Comparison of ENCODE assay signal across 23 cellular contexts in genomic region chr13:89755729-89756492, GRCh38.
DNase-seq lines count a peak whose midpoint lies in the region; ATAC-seq, FAIRE-seq and TF ChIP-seq lines count a peak whose summit lies in the region.
"Had no signal": no experiment of that assay in that cellular context is flagged by ENCODE, and none has a peak within 500 bp of the region (broad histone marks: within the 10 kb centered on the region; RNA-seq: fewer than 3 reads in every experiment).

No MANE protein-coding gene starts in this region.

- CTCF ChIA-PET in K562 (lab: Yijun Ruan, JAX; ENCODE audit: low intra/inter-chr PET ratio) = no interaction called here

- ATAC-seq in GM21619 (IDR thresholded peaks at IDR 0.05; ENCODE audit: unreplicated experiment) = peak; percentile 56
- no peak for ATAC-seq in K562
- ATAC-seq: left colon, PC-3 had no signal

- FAIRE-seq in K562 (lab: Jason Lieb, UNC) = no peak

- H3K79me2 ChIP-seq in K562 (ENCODE audit: control insufficient read depth, insufficient read depth, low read length) = no peaks in the 10 kb centered on the region

- no peaks in the 10 kb centered on the region for H3K36me3 ChIP-seq in K562 (ENCODE audit: control insufficient read depth, insufficient read depth, low read length)
- H3K36me3 ChIP-seq: adrenal gland, HAP-1, SJSA1, tibial nerve had no signal

- no peak for TF ChIP-seq RAD21 in K562 (CRISPR knock-in tag; conservative IDR thresholded peaks at IDR 0.05 in 1 of 2, IDR thresholded peaks at IDR 0.05 in 1 of 2)

- intact Hi-C loops in K562 (cut with micrococcal nuclease) = no loop called here

- POLR2A ChIA-PET in K562 (lab: Yijun Ruan, JAX) = no interaction called here

- no peak for TF ChIP-seq POLR2A in K562 (conservative IDR thresholded peaks at IDR 0.05)

- WGBS in K562 (ENCODE audit: insufficient coverage, low coverage, missing lambda C conversion rate) = 0% methylated on average over 2 of the region's 2 CpGs

- no peaks in the 10 kb centered on the region for H4K20me1 ChIP-seq in K562 (replicated peaks; ENCODE audit: control insufficient read depth, insufficient read depth, low read length)

- BruUV-seq in K562 (replicated peaks; lab: Mats Ljungman, UMichigan) = no TSS peak

- H3K27ac ChIP-seq in K562 (ENCODE audit: extremely low read depth, low read depth, low read length) = no peak overlapping the region
- H3K27ac ChIP-seq: adrenal gland, coronary artery, SJSA1, tibial nerve had no signal

- H3K27me3 ChIP-seq in K562 (ENCODE audit: control insufficient read depth in 2 of 2, insufficient read depth in 2 of 2, low read length in 2 of 2) = no peaks in the 10 kb centered on the region
- H3K27me3 ChIP-seq: adrenal gland, SJSA1, tibial nerve had no signal

- no peak overlapping the region for H3K4me3 ChIP-seq in K562
- H3K4me3 ChIP-seq: adrenal gland, coronary artery, HAP-1, SJSA1, tibial nerve had no signal

- no peaks in the 10 kb centered on the region for H3K4me1 ChIP-seq in K562 (replicated peaks in 1 of 2; ENCODE audit: control insufficient read depth in 2 of 2, insufficient read depth in 2 of 2, low read length in 2 of 2)
- H3K4me1 ChIP-seq: adrenal gland, HAP-1, SJSA1, tibial nerve had no signal

- no peak overlapping the region for H2AFZ ChIP-seq in K562 (ENCODE audit: low read depth, low read length)

- in situ Hi-C loops in K562 (cut with MboI) = no loop called here

- peak; percentile 62 for DNase-seq in HT1080 (ENCODE audit: low read depth)
- DNase-seq in NOMO-1 treated with DMSO at 0.1 percent for 48 hours (lab: John Stamatoyannopoulos, UW; ENCODE audit: unreplicated experiment) = peak; percentile 89
- no peak for DNase-seq in K562 (ENCODE audit: extremely low read depth in 1 of 4, low spot score in 3 of 4)
- DNase-seq in pons (ENCODE audit: low spot score) = no peak
- no peak for DNase-seq in stimulated activated CD4-positive, alpha-beta T cell treated with anti-CD3 and anti-CD28 coated beads, Interleukin-2, amount 100 ng/mL, for 24 hours
- no peak for DNase-seq in SK-N-DZ (ENCODE audit: low spot score)
- DNase-seq: activated CD4-positive, alpha-beta memory T cell treated with anti-CD3 and anti-CD28 coated beads, Interleukin-2, amount 10 ng/mL, durations not matched to agents 7 days and 5 days; activated CD4-positive, CD25-positive, alpha-beta regulatory T cell; activated T-cell treated with anti-CD3 and anti-CD28 coated beads for 4 hours; adrenal gland; CD4-positive, alpha-beta T cell; DMS 273 treated with DMSO at 0.1 percent for 48 hours; left colon; NCI-H1048; NCI-H2081 treated with DMSO at 0.1 percent for 48 hours; NCI-H510A treated with DMSO at 0.1 percent for 48 hours; nephron progenitor cell; PC-3 had no signal

- no peaks in the 10 kb centered on the region for H3K9me3 ChIP-seq in K562 (replicated peaks; ENCODE audit: control insufficient read depth, insufficient read depth, low read depth, low read length)
- H3K9me3 ChIP-seq: adrenal gland, HAP-1, SJSA1 had no signal

- no peak for TF ChIP-seq CTCF in K562 (IDR thresholded peaks at IDR 0.05 in 2 of 3, conservative IDR thresholded peaks at IDR 0.05 in 1 of 3; ENCODE audit: insufficient read depth in 2 of 3, low read depth in 1 of 3, low read length in 3 of 3)

- no peaks in the 10 kb centered on the region for H3K9me1 ChIP-seq in K562 (ENCODE audit: control insufficient read depth, insufficient read depth, low read length)

- no peak overlapping the region for H3K4me2 ChIP-seq in K562 (ENCODE audit: insufficient read depth, low read length)

- H3K9ac ChIP-seq in K562 (ENCODE audit: insufficient read depth in 1 of 2, low read depth in 2 of 2, low read length in 2 of 2) = no peak overlapping the region

- TF ChIP-seq EP300 in K562 (IDR thresholded peaks at IDR 0.05; ENCODE audit: low read length) = no peak

TF ChIP-seq in K562, 482 proteins besides CTCF, POLR2A, EP300 and RAD21:
- TF ChIP-seq KAT8 (IDR thresholded peaks at IDR 0.05; ENCODE audit: low read depth) (no peak), ZFP36 (IDR thresholded peaks at IDR 0.05; ENCODE audit: low read depth, low read length, partially characterized antibody) (peak; percentile 17)

Comparison
In these comparisons a context has a peak if more than half of its experiments do, and no peak if none do; other contexts are left out.
1. DNase-seq: peak in HT1080 (single experiment) and NOMO-1 treated with DMSO at 0.1 percent for 48 hours (single experiment); none in K562 (0 of 4), pons (single experiment), stimulated activated CD4-positive, alpha-beta T cell treated with anti-CD3 and anti-CD28 coated beads, Interleukin-2, amount 100 ng/mL, for 24 hours (0 of 2) and SK-N-DZ (single experiment).